29 cellular contexts compared by ENCODE assay signal in the genomic region with DNA sequence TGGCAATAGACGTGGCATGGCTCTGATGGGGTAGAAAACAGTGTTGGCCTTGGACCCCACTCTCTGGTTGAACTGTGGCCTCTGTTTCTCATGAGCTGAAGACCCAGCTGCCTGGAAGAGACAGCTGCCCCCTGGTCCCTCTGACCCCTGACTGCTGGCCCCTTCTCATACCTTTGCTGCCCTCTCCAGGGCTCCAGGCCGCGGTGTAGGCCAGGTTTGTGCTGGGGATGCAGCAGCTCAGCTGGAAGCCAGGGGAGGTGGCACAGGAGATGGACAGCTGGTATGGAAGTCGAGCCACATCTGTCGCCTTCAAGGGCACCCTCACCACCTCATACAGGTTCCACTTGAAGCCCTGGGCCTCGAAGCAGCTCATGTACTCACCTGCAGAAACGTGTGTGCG. TPM values are rescaled to one million over a fixed set of nuclear protein-coding genes. Genes with fewer than 3 reads are reported as not detected.
DNase-seq lines count a peak whose midpoint lies in the region; ATAC-seq and TF ChIP-seq lines count a peak whose summit lies in the region.
"Had no signal": no experiment of that assay in that cellular context is flagged by ENCODE, and none has a peak within 500 bp of the region (broad histone marks: within the 10 kb centered on the region; RNA-seq: fewer than 3 reads in every experiment).

No MANE protein-coding gene starts in this region.

- POLR2A ChIA-PET in GM10248 (lab: Yijun Ruan, JAX) = no interaction called here
- POLR2A ChIA-PET in activated CD8-positive, alpha-beta T cell treated with anti-CD3 and anti-CD28 coated beads for 36 hours (lab: Charles Lee) = no interaction called here

- H3K9me3 Mint-ChIP-seq in chondrocyte (ENCODE audit: low read depth) = no peaks in the 10 kb centered on the region
- no peaks in the 10 kb centered on the region for H3K9me3 Mint-ChIP-seq in nephron progenitor cell
- H3K9me3 Mint-ChIP-seq in activated CD8-positive, alpha-beta T cell treated with anti-CD3 and anti-CD28 coated beads for 36 hours = no peaks in the 10 kb centered on the region
- H3K9me3 Mint-ChIP-seq: activated T-helper 1 cell treated with anti-CD3 and anti-CD28 coated beads, Interleukin-12 subunit alpha, Interleukin-12 subunit beta, Interleukin-2, Interleukin-4 antibody, amounts not matched to agents 30 ng/mL and 10 ng/mL and 1 ng/mL, durations not matched to agents 14 hours and 24 hours and 36 hours; central memory CD8-positive, alpha-beta T cell; memory B cell; naive thymus-derived CD4-positive, alpha-beta T cell; stimulated activated memory B cell treated with anti-CD40 and anti-IgM and Interleukin-4, amounts not matched to agents 10 μg/mL and 1 μg/mL and 100 μg/mL, for 72 hours had no signal

- ATAC-seq in activated CD8-positive, alpha-beta T cell treated with anti-CD3 and anti-CD28 coated beads for 36 hours = no peak
- no peak for ATAC-seq in GM19328 (IDR thresholded peaks at IDR 0.05; ENCODE audit: unreplicated experiment)
- ATAC-seq: left cardiac atrium; naive thymus-derived CD4-positive, alpha-beta T cell had no signal

- intact Hi-C loops in activated CD8-positive, alpha-beta T cell treated with anti-CD3 and anti-CD28 coated beads for 36 hours (cut with micrococcal nuclease) = no loop called here

- TF ChIP-seq CTCF in GM10248 (IDR thresholded peaks at IDR 0.05; ENCODE audit: control extremely low read depth, extremely low read depth, low read depth, missing control alignments) (no peak), chondrocyte (IDR thresholded peaks at IDR 0.05) (peak; percentile 7), nephron progenitor cell (IDR thresholded peaks at IDR 0.05) (peak; percentile 10)
- no peak for TF ChIP-seq CTCF in activated CD8-positive, alpha-beta T cell treated with anti-CD3 and anti-CD28 coated beads for 36 hours (IDR thresholded peaks at IDR 0.05)

- CTCF ChIA-PET in GM10248 (lab: Yijun Ruan, JAX) = no interaction called here
- CTCF ChIA-PET in activated CD8-positive, alpha-beta T cell treated with anti-CD3 and anti-CD28 coated beads for 36 hours (lab: Charles Lee) = interaction anchor here (1.5 kb wide), 1 partner anchor 155 kb away, joined by 3 read pairs; no protein-coding TSS in a partner anchor

- no peak overlapping the region for H3K27ac Mint-ChIP-seq in chondrocyte (ENCODE audit: unreplicated experiment)
- no peak overlapping the region for H3K27ac Mint-ChIP-seq in nephron progenitor cell
- H3K27ac Mint-ChIP-seq in activated CD8-positive, alpha-beta T cell treated with anti-CD3 and anti-CD28 coated beads for 36 hours = no peak overlapping the region
- H3K27ac Mint-ChIP-seq: activated naive CD8-positive, alpha-beta T cell; activated T-helper 1 cell treated with anti-CD3 and anti-CD28 coated beads, Interleukin-12 subunit alpha, Interleukin-12 subunit beta, Interleukin-2, Interleukin-4 antibody, amounts not matched to agents 30 ng/mL and 10 ng/mL and 1 ng/mL, durations not matched to agents 14 hours and 24 hours and 36 hours; naive thymus-derived CD4-positive, alpha-beta T cell; stimulated activated memory B cell treated with anti-CD40 and anti-IgM and Interleukin-4, amounts not matched to agents 10 μg/mL and 1 μg/mL and 100 μg/mL, for 72 hours had no signal

- H3K27me3 Mint-ChIP-seq in chondrocyte (ENCODE audit: low read depth) = peaks cover 17% of the 10 kb centered on the region
- peaks cover 34% of the 10 kb centered on the region for H3K27me3 Mint-ChIP-seq in nephron progenitor cell (ENCODE audit: low read depth, poor library complexity)
- H3K27me3 Mint-ChIP-seq in activated CD8-positive, alpha-beta T cell treated with anti-CD3 and anti-CD28 coated beads for 36 hours = no peaks in the 10 kb centered on the region
- H3K27me3 Mint-ChIP-seq: activated naive CD8-positive, alpha-beta T cell; memory B cell; stimulated activated memory B cell treated with anti-CD40 and anti-IgM and Interleukin-4, amounts not matched to agents 10 μg/mL and 1 μg/mL and 100 μg/mL, for 72 hours had no signal

- H3K36me3 Mint-ChIP-seq in chondrocyte (ENCODE audit: low read depth) (no peaks in the 10 kb centered on the region), nephron progenitor cell (ENCODE audit: low read depth) (no peaks in the 10 kb centered on the region)
- H3K36me3 Mint-ChIP-seq in activated CD8-positive, alpha-beta T cell treated with anti-CD3 and anti-CD28 coated beads for 36 hours (ENCODE audit: low read depth) = no peaks in the 10 kb centered on the region
- H3K36me3 Mint-ChIP-seq: memory B cell; stimulated activated memory B cell treated with anti-CD40 and anti-IgM and Interleukin-4, amounts not matched to agents 10 μg/mL and 1 μg/mL and 100 μg/mL, for 72 hours had no signal

- H3K4me1 Mint-ChIP-seq in chondrocyte (ENCODE audit: low read depth) = no peaks in the 10 kb centered on the region
- H3K4me1 Mint-ChIP-seq in nephron progenitor cell = peaks cover 19% of the 10 kb centered on the region
- no peaks in the 10 kb centered on the region for H3K4me1 Mint-ChIP-seq in activated CD8-positive, alpha-beta T cell treated with anti-CD3 and anti-CD28 coated beads for 36 hours (ENCODE audit: low read depth)
- H3K4me1 Mint-ChIP-seq: central memory CD8-positive, alpha-beta T cell; memory B cell; naive thymus-derived CD4-positive, alpha-beta T cell had no signal

- DNase-seq in GM10248 (ENCODE audit: extremely low spot score) = peak; percentile 17
- DNase-seq in HuH-7 (ENCODE audit: low spot score) = peak; percentile 32
- no peak for DNase-seq in chondrocyte (ENCODE audit: low spot score)
- peak; percentile 45 for DNase-seq in nephron progenitor cell
- no peak for DNase-seq in activated CD8-positive, alpha-beta T cell treated with anti-CD3 and anti-CD28 coated beads for 36 hours
- DNase-seq in activated naive CD4-positive, alpha-beta T cell treated with Interleukin-2 at 50 U/mL for 16 hours = no peak
- DNase-seq: activated CD4-positive, alpha-beta T cell treated with anti-CD3 and anti-CD28 coated beads, Interleukin-2, amount 50 U/mL, for 1 hour; aorta; DMS153; GM23248; head of caudate nucleus; Kasumi-1; left cardiac atrium; naive thymus-derived CD4-positive, alpha-beta T cell; NCI-H187 treated with DMSO at 0.1 percent for 48 hours; NCI-H2227 treated with DMSO at 0.1 percent for 48 hours; NCI-H748 treated with DMSO at 0.1 percent for 48 hours; Right ventricle myocardium superior; spleen; stimulated activated CD4-positive, alpha-beta T cell treated with anti-CD3 and anti-CD28 coated beads, Interleukin-4, amount 100 ng/mL, for 1 hour; uterus had no signal

- no peak overlapping the region for H3K4me3 Mint-ChIP-seq in chondrocyte (ENCODE audit: unreplicated experiment)
- H3K4me3 Mint-ChIP-seq in nephron progenitor cell = no peak overlapping the region
- no peak overlapping the region for H3K4me3 Mint-ChIP-seq in activated CD8-positive, alpha-beta T cell treated with anti-CD3 and anti-CD28 coated beads for 36 hours
- H3K4me3 Mint-ChIP-seq: activated naive CD8-positive, alpha-beta T cell; activated T-helper 1 cell treated with anti-CD3 and anti-CD28 coated beads, Interleukin-12 subunit alpha, Interleukin-12 subunit beta, Interleukin-2, Interleukin-4 antibody, amounts not matched to agents 30 ng/mL and 10 ng/mL and 1 ng/mL, durations not matched to agents 14 hours and 24 hours and 36 hours; CD14-positive monocyte; central memory CD8-positive, alpha-beta T cell; memory B cell; naive thymus-derived CD4-positive, alpha-beta T cell; stimulated activated memory B cell treated with anti-CD40 and anti-IgM and Interleukin-4, amounts not matched to agents 10 μg/mL and 1 μg/mL and 100 μg/mL, for 72 hours had no signal

RNA-seq across cellular contexts. Expression of gene SELENOI, which starts 31.7 kb away (rescaled TPM):
- total RNA-seq in chondrocyte = 15.5 to 22.2 TPM (median 17.2 TPM) in 3 replicates
- 10 to 100 TPM; 38.9 to 39.1 TPM for total RNA-seq in activated CD8-positive, alpha-beta T cell treated with anti-CD3 and anti-CD28 coated beads for 36 hours

RNA-seq across cellular contexts. Expression of gene ADGRF3, which starts 32.3 kb away (rescaled TPM):
- total RNA-seq in chondrocyte = 0.10 to 0.85 TPM (median 0.12 TPM) in 3 replicates
- total RNA-seq in activated CD8-positive, alpha-beta T cell treated with anti-CD3 and anti-CD28 coated beads for 36 hours = 1 to 10 TPM; 4.8 to 5.7 TPM
- total RNA-seq: GM23248, right atrium auricular region had no signal

Comparison
In these comparisons a context has a peak if more than half of its experiments do, and no peak if none do; other contexts are left out.
1. DNase-seq: peak in GM10248 (single experiment), HuH-7 (single experiment) and nephron progenitor cell (single experiment); none in chondrocyte (single experiment), activated CD8-positive, alpha-beta T cell treated with anti-CD3 and anti-CD28 coated beads for 36 hours (single experiment) and activated naive CD4-positive, alpha-beta T cell treated with Interleukin-2 at 50 U/mL for 16 hours (single experiment).
2. CTCF ChIP-seq: peak in chondrocyte (single experiment) and nephron progenitor cell (single experiment); none in GM10248 (single experiment) and activated CD8-positive, alpha-beta T cell treated with anti-CD3 and anti-CD28 coated beads for 36 hours (single experiment).